ENCODE assay signal across 16 cellular contexts in the genomic region with DNA sequence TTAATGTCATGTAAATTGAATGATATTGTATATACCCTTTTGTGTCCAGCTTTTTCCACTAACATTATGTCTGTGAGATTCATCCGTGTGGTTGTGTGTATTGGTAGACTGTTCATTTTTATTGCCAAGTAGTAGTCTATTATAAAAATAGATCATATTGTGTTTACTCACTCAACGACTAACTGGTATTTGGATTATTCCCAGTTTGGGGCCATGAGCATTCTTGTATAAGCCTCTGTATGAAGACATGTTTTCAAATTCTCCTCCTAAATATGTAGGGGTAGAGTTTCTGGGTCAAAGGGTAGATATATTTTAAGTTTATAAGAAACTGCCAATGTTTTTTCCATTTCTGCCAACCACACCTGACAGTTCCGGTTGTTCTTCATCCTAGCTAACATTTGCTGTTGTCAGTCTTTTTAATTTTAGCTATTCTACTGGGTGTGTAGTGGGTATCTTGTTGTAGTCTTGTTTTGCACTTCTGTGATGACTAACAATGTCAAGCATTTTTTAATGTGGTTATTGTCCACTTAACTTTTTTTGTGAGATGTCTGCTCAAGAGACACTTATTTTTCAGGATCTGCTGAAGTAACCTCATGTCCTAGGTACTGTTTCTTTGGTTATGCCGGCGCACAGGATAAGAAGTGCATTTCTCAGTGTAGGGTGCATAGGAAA.
DNase-seq lines count a peak whose midpoint lies in the region; ATAC-seq, FAIRE-seq and TF ChIP-seq lines count a peak whose summit lies in the region.
"Had no signal": no experiment of that assay in that cellular context is flagged by ENCODE, and none has a peak within 500 bp of the region (broad histone marks: within the 10 kb centered on the region; RNA-seq: fewer than 3 reads in every experiment).

No MANE protein-coding gene starts in this region.

- H3K4me1 ChIP-seq in foreskin keratinocyte (peaks cover 14% of the 10 kb centered on the region), smooth muscle cell (ENCODE audit: low read depth) (peaks cover 3% of the 10 kb centered on the region)
- H3K4me1 ChIP-seq: colonic mucosa had no signal

- no peaks in the 10 kb centered on the region for H3K79me2 ChIP-seq in smooth muscle cell (ENCODE audit: low read depth)

- H3K27ac Mint-ChIP-seq in type B pancreatic cell: no peak overlapping the region
- no peak overlapping the region for H3K27ac Mint-ChIP-seq in natural killer cell
- H3K27ac Mint-ChIP-seq: activated T-helper 2 cell treated with anti-CD3 and anti-CD28 coated beads, Interferon-gamma antibody, Interleukin-2, Interleukin-4, amounts not matched to agents 10 μg/mL and 5 μg/mL and 100 μg/mL, durations not matched to agents 14 hours and 24 hours and 36 hours had no signal

- DNase-seq in H54 (ENCODE audit: insufficient read length, low spot score) (peak; percentile 1), foreskin keratinocyte (no peak), smooth muscle cell (lab: John Stamatoyannopoulos, UW; ENCODE audit: unreplicated experiment) (no peak), type B pancreatic cell (ENCODE audit: extremely low spot score, unreplicated experiment) (no peak), natural killer cell (no peak), cerebellum (ENCODE audit: low spot score) (no peak)
- DNase-seq: amygdala, colonic mucosa, NCI-H1092 treated with DMSO at 0.1 percent for 48 hours, NCI-H2171, RPMI8226 had no signal

- FAIRE-seq in H54 (lab: Jason Lieb, UNC): no peak
- FAIRE-seq: GM12878, K562 had no signal

- peaks cover 7% of the 10 kb centered on the region for H3K27me3 Mint-ChIP-seq in type B pancreatic cell
- peaks cover 3 to 21% of the 10 kb centered on the region in 2 donors for H3K27me3 Mint-ChIP-seq in natural killer cell (ENCODE audit: low read depth in 2 of 2)

- 22% methylated on average over 5 of the region's 5 CpGs for WGBS in smooth muscle cell (ENCODE audit: low lambda C conversion rate)

- H3K27ac ChIP-seq in foreskin keratinocyte (peak overlapping the region; percentile 12), smooth muscle cell (ENCODE audit: low read depth) (peak overlapping the region; percentile 90)
- H3K27ac ChIP-seq: colonic mucosa had no signal

- H3K4me2 ChIP-seq in smooth muscle cell: peak overlapping the region; percentile 63

- no peaks in the 10 kb centered on the region for H3K36me3 ChIP-seq in smooth muscle cell (ENCODE audit: low read depth)
- H3K36me3 ChIP-seq: colonic mucosa had no signal

- no peak overlapping the region for H3K4me3 Mint-ChIP-seq in type B pancreatic cell
- no peak overlapping the region for H3K4me3 Mint-ChIP-seq in natural killer cell

- H4K20me1 ChIP-seq in smooth muscle cell (ENCODE audit: low read depth): no peaks in the 10 kb centered on the region

- no peaks in the 10 kb centered on the region for H3K9me3 ChIP-seq in smooth muscle cell (replicated peaks; ENCODE audit: low read depth)
- H3K9me3 ChIP-seq: colonic mucosa had no signal

- H3K9me3 Mint-ChIP-seq in type B pancreatic cell: no peaks in the 10 kb centered on the region
- peaks cover 0 to 2% of the 10 kb centered on the region in 2 donors for H3K9me3 Mint-ChIP-seq in natural killer cell
- H3K9me3 Mint-ChIP-seq: activated T-helper 2 cell treated with anti-CD3 and anti-CD28 coated beads, Interferon-gamma antibody, Interleukin-2, Interleukin-4, amounts not matched to agents 10 μg/mL and 5 μg/mL and 100 μg/mL, durations not matched to agents 14 hours and 24 hours and 36 hours had no signal

- peaks cover 14% of the 10 kb centered on the region for H3F3A ChIP-seq in smooth muscle cell (ENCODE audit: low read depth)

- H3K9ac ChIP-seq in smooth muscle cell (ENCODE audit: low read depth): peak overlapping the region; percentile 21

- no peak overlapping the region for H2AFZ ChIP-seq in smooth muscle cell (ENCODE audit: low read depth)

- TF ChIP-seq CTCF in foreskin keratinocyte (conservative IDR thresholded peaks at IDR 0.05) (no peak), smooth muscle cell (IDR thresholded peaks at IDR 0.05; ENCODE audit: borderline replicate concordance, insufficient read depth, poor library complexity, severe bottlenecking) (no peak), type B pancreatic cell (conservative IDR thresholded peaks at IDR 0.05) (no peak), natural killer cell (IDR thresholded peaks at IDR 0.05) (no peak)

- no peak for TF ChIP-seq POLR2A in H54 (IDR thresholded peaks at IDR 0.05; ENCODE audit: low read depth, low read length)

- H3K4me3 ChIP-seq in smooth muscle cell: no peak overlapping the region
- H3K4me3 ChIP-seq: colonic mucosa, GM12878, K562 had no signal

- peaks cover 7% of the 10 kb centered on the region for H3K4me1 Mint-ChIP-seq in type B pancreatic cell (ENCODE audit: unreplicated experiment)
- H3K4me1 Mint-ChIP-seq in natural killer cell: no peaks in the 10 kb centered on the region

- H3K27me3 ChIP-seq in foreskin keratinocyte: peaks cover 13% of the 10 kb centered on the region
- H3K27me3 ChIP-seq in smooth muscle cell (ENCODE audit: low read depth): no peaks in the 10 kb centered on the region
- H3K27me3 ChIP-seq: colonic mucosa had no signal

- H3K36me3 Mint-ChIP-seq in type B pancreatic cell (no peaks in the 10 kb centered on the region), natural killer cell (no peaks in the 10 kb centered on the region)

- intact Hi-C loops in natural killer cell (cut with micrococcal nuclease): no loop called here

- ATAC-seq in SK-N-SH treated with all-trans-retinoic acid at 6 μM for 48 hours: peak; percentile 66
- peak; percentile 55 for ATAC-seq in foreskin keratinocyte
- no peak for ATAC-seq in natural killer cell
- no peak for ATAC-seq in GM21423 (IDR thresholded peaks at IDR 0.05; ENCODE audit: unreplicated experiment)
- ATAC-seq: GM12878, K562 had no signal

TF ChIP-seq in SK-N-SH treated with all-trans-retinoic acid at 6 μM for 48 hours, 23 proteins besides CTCF, POLR2A, EP300 and RAD21:
- TF ChIP-seq ARNTL (CRISPR knock-in tag; IDR thresholded peaks at IDR 0.05; ENCODE audit: borderline replicate concordance, low read depth): no peak
- TF ChIP-seq TOX (CRISPR knock-in tag; IDR thresholded peaks at IDR 0.05; ENCODE audit: borderline replicate concordance): no peak
- TF ChIP-seq, protein P1, sequence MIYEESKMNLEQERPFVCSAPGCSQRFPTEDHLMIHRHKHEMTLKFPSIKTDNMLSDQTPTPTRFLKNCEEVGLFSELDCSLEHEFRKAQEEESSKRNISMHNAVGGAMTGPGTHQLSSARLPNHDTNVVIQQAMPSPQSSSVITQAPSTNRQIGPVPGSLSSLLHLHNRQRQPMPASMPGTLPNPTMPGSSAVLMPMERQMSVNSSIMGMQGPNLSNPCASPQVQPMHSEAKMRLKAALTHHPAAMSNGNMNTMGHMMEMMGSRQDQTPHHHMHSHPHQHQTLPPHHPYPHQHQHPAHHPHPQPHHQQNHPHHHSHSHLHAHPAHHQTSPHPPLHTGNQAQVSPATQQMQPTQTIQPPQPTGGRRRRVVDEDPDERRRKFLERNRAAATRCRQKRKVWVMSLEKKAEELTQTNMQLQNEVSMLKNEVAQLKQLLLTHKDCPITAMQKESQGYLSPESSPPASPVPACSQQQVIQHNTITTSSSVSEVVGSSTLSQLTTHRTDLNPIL (CRISPR knock-in tag; IDR thresholded peaks at IDR 0.05; ENCODE audit: low read depth): no peak
- 0 out of 2 replicates have a peak, but pooled peaks have one; percentile 19 for TF ChIP-seq ZC3H10 (CRISPR knock-in tag; IDR thresholded peaks at IDR 0.05)

Comparison
In these comparisons a context has a peak if more than half of its experiments do, and no peak if none do; other contexts are left out.
1. ATAC-seq: peak in SK-N-SH treated with all-trans-retinoic acid at 6 μM for 48 hours (single experiment) and foreskin keratinocyte (single experiment); none in natural killer cell (0 of 3) and GM21423 (single experiment).